Comparison of ENCODE assay signal across 1 cellular context in the genomic region with DNA sequence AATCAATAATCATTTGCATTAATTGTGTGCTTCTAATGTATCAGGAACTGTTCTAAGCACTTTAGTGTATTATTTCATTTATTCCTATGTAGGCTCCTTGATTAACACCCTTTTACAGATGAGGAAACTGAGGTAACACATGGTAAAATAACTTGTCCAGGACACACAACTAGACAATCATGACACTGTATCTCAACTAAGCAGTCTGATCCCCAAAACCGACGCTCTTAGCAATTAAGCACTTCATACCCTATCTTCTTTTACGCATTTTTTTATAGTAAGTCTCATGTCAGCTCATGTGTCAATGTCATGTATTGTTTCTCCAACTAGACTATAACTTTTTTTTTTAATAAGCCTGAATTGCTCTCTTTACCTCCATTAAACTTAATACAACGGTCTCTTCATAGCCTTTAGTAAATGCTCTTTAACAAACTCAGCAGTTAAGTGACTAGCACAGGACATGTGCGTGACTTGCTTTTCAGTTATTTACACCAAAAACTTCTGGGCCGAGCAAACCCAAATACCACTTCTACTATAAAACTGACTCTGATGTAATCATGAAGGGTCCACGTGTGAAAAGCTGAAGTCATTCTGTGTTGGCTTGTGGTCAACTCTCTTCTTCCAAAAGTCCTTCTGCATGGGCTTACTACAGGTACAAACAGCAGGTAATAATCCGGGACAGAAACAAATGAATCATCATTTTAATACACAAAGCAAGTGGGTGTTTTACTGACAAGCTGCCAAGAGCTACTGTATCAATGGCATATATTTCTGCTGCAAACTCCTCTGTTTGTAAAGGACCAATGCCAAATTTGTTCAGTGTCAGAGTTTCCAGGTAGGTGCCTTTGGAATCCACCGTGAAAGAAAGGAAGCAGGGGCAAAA.
TF ChIP-seq lines count a peak whose summit lies in the region.

No MANE protein-coding gene starts in this region.

TF ChIP-seq in HCT116, 20 proteins besides CTCF, POLR2A, EP300 and RAD21 (continued from another document):
- TF ChIP-seq, protein P1, sequence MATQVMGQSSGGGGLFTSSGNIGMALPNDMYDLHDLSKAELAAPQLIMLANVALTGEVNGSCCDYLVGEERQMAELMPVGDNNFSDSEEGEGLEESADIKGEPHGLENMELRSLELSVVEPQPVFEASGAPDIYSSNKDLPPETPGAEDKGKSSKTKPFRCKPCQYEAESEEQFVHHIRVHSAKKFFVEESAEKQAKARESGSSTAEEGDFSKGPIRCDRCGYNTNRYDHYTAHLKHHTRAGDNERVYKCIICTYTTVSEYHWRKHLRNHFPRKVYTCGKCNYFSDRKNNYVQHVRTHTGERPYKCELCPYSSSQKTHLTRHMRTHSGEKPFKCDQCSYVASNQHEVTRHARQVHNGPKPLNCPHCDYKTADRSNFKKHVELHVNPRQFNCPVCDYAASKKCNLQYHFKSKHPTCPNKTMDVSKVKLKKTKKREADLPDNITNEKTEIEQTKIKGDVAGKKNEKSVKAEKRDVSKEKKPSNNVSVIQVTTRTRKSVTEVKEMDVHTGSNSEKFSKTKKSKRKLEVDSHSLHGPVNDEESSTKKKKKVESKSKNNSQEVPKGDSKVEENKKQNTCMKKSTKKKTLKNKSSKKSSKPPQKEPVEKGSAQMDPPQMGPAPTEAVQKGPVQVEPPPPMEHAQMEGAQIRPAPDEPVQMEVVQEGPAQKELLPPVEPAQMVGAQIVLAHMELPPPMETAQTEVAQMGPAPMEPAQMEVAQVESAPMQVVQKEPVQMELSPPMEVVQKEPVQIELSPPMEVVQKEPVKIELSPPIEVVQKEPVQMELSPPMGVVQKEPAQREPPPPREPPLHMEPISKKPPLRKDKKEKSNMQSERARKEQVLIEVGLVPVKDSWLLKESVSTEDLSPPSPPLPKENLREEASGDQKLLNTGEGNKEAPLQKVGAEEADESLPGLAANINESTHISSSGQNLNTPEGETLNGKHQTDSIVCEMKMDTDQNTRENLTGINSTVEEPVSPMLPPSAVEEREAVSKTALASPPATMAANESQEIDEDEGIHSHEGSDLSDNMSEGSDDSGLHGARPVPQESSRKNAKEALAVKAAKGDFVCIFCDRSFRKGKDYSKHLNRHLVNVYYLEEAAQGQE (IDR thresholded peaks at IDR 0.05; ENCODE audit: low read depth): no peak
- TF ChIP-seq YY1 (IDR thresholded peaks at IDR 0.05; ENCODE audit: extremely low read depth, insufficient replicate concordance, low read depth, low read length) (no peak), SP1 (IDR thresholded peaks at IDR 0.05; ENCODE audit: low read depth) (peak; percentile 90), FOSL1 (IDR thresholded peaks at IDR 0.05; ENCODE audit: low read depth) (peak; percentile 92), TCF7L2 (IDR thresholded peaks at IDR 0.05; ENCODE audit: borderline replicate concordance, extremely low read depth, insufficient read depth, insufficient read length) (peak; percentile 49), EZH2 (IDR thresholded peaks at IDR 0.05) (no peak), ELF1 (IDR thresholded peaks at IDR 0.05; ENCODE audit: borderline replicate concordance, low read depth) (peak; percentile 41; the same call in 1 of the 2 replicates), ZFX (IDR thresholded peaks at IDR 0.05) (no peak), CEBPB (IDR thresholded peaks at IDR 0.05; ENCODE audit: low read depth) (peak; percentile 77), ZNF274 (IDR thresholded peaks at IDR 0.05; ENCODE audit: low read depth, low read length) (no peak), SIN3A (IDR thresholded peaks at IDR 0.05; ENCODE audit: low read depth) (peak; percentile 82; the same call in 1 of the 2 replicates), CBX3 (IDR thresholded peaks at IDR 0.05; ENCODE audit: low read depth) (peak; percentile 85; the same call in 1 of the 2 replicates), EGR1 (IDR thresholded peaks at IDR 0.05; ENCODE audit: low read depth) (peak; percentile 92), POLR2AphosphoS5 (IDR thresholded peaks at IDR 0.05; ENCODE audit: low read depth, low read length) (peak; percentile 65), SRF (IDR thresholded peaks at IDR 0.05; ENCODE audit: low read depth) (peak; percentile 84)
- TF ChIP-seq, protein P2, sequence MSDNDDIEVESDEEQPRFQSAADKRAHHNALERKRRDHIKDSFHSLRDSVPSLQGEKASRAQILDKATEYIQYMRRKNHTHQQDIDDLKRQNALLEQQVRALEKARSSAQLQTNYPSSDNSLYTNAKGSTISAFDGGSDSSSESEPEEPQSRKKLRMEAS (IDR thresholded peaks at IDR 0.05): peak; percentile 85
- TF ChIP-seq, protein P3, sequence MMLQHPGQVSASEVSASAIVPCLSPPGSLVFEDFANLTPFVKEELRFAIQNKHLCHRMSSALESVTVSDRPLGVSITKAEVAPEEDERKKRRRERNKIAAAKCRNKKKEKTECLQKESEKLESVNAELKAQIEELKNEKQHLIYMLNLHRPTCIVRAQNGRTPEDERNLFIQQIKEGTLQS (IDR thresholded peaks at IDR 0.05): peak; percentile 60
TF ChIP-seq in HCT116: peak in this region for 13.
